In the genomic region with DNA sequence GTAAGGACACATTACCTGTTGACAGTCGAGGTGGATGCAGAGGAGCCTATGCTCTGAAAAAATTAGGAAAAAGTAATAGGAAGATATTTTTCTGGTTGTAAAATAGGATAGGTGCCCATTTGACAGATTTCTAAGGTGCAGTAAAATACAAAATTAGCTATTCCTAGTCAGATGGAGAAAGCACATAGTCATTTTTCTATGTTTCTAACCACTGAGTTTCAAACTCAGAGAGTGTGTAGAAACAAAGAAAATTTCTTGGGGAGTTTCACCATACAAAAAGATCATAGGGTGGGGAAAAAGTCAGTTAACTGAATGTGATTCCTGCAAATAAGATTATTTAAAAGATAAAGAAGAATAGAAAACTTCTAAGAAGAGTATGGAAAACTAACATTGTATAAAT, we compare ENCODE assay signal across 1 cellular context.
TF ChIP-seq lines count a peak whose summit lies in the region.

No MANE protein-coding gene starts in this region.

TF ChIP-seq in GM23338, 12 proteins besides CTCF, POLR2A, EP300 and RAD21 (continued from another document):
- TF ChIP-seq, protein P1, sequence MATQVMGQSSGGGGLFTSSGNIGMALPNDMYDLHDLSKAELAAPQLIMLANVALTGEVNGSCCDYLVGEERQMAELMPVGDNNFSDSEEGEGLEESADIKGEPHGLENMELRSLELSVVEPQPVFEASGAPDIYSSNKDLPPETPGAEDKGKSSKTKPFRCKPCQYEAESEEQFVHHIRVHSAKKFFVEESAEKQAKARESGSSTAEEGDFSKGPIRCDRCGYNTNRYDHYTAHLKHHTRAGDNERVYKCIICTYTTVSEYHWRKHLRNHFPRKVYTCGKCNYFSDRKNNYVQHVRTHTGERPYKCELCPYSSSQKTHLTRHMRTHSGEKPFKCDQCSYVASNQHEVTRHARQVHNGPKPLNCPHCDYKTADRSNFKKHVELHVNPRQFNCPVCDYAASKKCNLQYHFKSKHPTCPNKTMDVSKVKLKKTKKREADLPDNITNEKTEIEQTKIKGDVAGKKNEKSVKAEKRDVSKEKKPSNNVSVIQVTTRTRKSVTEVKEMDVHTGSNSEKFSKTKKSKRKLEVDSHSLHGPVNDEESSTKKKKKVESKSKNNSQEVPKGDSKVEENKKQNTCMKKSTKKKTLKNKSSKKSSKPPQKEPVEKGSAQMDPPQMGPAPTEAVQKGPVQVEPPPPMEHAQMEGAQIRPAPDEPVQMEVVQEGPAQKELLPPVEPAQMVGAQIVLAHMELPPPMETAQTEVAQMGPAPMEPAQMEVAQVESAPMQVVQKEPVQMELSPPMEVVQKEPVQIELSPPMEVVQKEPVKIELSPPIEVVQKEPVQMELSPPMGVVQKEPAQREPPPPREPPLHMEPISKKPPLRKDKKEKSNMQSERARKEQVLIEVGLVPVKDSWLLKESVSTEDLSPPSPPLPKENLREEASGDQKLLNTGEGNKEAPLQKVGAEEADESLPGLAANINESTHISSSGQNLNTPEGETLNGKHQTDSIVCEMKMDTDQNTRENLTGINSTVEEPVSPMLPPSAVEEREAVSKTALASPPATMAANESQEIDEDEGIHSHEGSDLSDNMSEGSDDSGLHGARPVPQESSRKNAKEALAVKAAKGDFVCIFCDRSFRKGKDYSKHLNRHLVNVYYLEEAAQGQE (IDR thresholded peaks at IDR 0.05; ENCODE audit: unreplicated experiment): no peak
